9 cellular contexts compared by ENCODE assay signal in the genomic region with DNA sequence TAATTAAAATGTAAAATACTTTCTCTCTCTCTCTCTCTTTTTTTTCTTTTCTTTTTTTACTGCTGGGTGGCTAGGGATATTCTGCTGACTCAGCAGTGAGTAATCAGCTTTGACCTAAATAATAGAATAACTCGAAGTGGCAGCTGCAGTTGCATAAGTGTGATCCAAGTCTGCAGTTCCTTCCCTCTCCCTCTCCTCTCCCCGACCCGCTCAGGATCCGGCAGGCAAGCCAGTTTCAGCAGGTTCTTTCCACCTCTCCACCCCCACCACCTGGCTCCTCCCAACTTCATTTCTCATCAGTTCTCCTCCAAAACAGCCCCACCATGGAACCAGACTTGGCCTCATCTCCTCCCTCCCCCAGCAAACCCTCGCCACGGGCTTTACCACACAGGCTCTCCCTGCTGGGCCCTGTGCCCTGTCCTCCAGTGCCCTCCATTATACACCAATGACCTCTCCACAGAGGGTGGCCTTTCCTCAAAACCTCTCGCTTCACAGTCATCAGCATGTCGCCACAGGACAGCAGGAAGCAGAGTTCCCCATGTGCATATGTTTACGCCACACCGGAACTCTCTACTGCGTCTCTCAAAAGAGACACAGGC. TPM values are rescaled to one million over a fixed set of nuclear protein-coding genes. Genes with fewer than 3 reads are reported as not detected.
DNase-seq lines count a peak whose midpoint lies in the region; ATAC-seq and TF ChIP-seq lines count a peak whose summit lies in the region.
"Had no signal": no experiment of that assay in that cellular context is flagged by ENCODE, and none has a peak within 500 bp of the region (broad histone marks: within the 10 kb centered on the region; RNA-seq: fewer than 3 reads in every experiment).

No MANE protein-coding gene starts in this region.

- H3K4me1 ChIP-seq in adipocyte (ENCODE audit: control insufficient read depth, insufficient read depth, low read length): peaks cover 39% of the 10 kb centered on the region

- intact Hi-C loops in left ventricle myocardium superior (cut with micrococcal nuclease): no loop called here

- ATAC-seq in left ventricle myocardium superior (peak; percentile 73), GM21576 (IDR thresholded peaks at IDR 0.05; ENCODE audit: unreplicated experiment) (no peak), GM21515 (IDR thresholded peaks at IDR 0.05; ENCODE audit: unreplicated experiment) (no peak), GM18505 (IDR thresholded peaks at IDR 0.05; ENCODE audit: unreplicated experiment) (no peak)

- H3K4me3 Mint-ChIP-seq in activated T-cell treated with anti-CD3 and anti-CD28 coated beads, Interleukin-2, amount 50 U/mL, for 24 hours: no peak overlapping the region
- H3K4me3 Mint-ChIP-seq: memory B cell had no signal

- H3K27me3 ChIP-seq in HL-60 (ENCODE audit: insufficient read depth, poor library complexity, severe bottlenecking): no peaks in the 10 kb centered on the region
- no peaks in the 10 kb centered on the region for H3K27me3 ChIP-seq in adipocyte (replicated peaks; ENCODE audit: control insufficient read depth, insufficient read depth, low read length)

- H3K36me3 ChIP-seq in adipocyte (ENCODE audit: control insufficient read depth, insufficient read depth, low read length, severe bottlenecking): no peaks in the 10 kb centered on the region

- H3K9ac ChIP-seq in adipocyte (ENCODE audit: low read length): peak overlapping the region; percentile 87

- H3K27ac Mint-ChIP-seq in activated T-cell treated with anti-CD3 and anti-CD28 coated beads, Interleukin-2, amount 50 U/mL, for 24 hours: no peak overlapping the region
- H3K27ac Mint-ChIP-seq: memory B cell had no signal

- H3K9me3 Mint-ChIP-seq in activated T-cell treated with anti-CD3 and anti-CD28 coated beads, Interleukin-2, amount 50 U/mL, for 24 hours: no peaks in the 10 kb centered on the region
- H3K9me3 Mint-ChIP-seq: memory B cell had no signal

- H3K4me3 ChIP-seq in HL-60 (replicated peaks; ENCODE audit: insufficient read depth, low read length): no peak overlapping the region
- H3K4me3 ChIP-seq in adipocyte (ENCODE audit: low read length): peak overlapping the region; percentile 61

- no peaks in the 10 kb centered on the region for H3K27me3 Mint-ChIP-seq in activated T-cell treated with anti-CD3 and anti-CD28 coated beads, Interleukin-2, amount 50 U/mL, for 24 hours

- no peak for TF ChIP-seq POLR2A in GM18505 (IDR thresholded peaks at IDR 0.05; ENCODE audit: borderline replicate concordance, extremely low read depth, insufficient read depth, insufficient read length)

- DNase-seq in HL-60 (ENCODE audit: low read depth in 1 of 2, low spot score in 1 of 2): peak; percentile 77 to 94
- peak; percentile 87 for DNase-seq in adipocyte (ENCODE audit: low read depth)
- DNase-seq in left ventricle myocardium superior: peak; percentile 37
- DNase-seq in putamen (ENCODE audit: low spot score): peak; percentile 78
- DNase-seq in activated T-cell treated with anti-CD3 and anti-CD28 coated beads, Interleukin-2, amount 50 U/mL, for 24 hours: no peak

- no peaks in the 10 kb centered on the region for H3K36me3 Mint-ChIP-seq in activated T-cell treated with anti-CD3 and anti-CD28 coated beads, Interleukin-2, amount 50 U/mL, for 24 hours (ENCODE audit: low read depth)
- H3K36me3 Mint-ChIP-seq: memory B cell had no signal

- H3K4me1 Mint-ChIP-seq in activated T-cell treated with anti-CD3 and anti-CD28 coated beads, Interleukin-2, amount 50 U/mL, for 24 hours (ENCODE audit: low read depth): peaks cover 19% of the 10 kb centered on the region
- H3K4me1 Mint-ChIP-seq: memory B cell had no signal

- TF ChIP-seq CTCF in HL-60 (IDR thresholded peaks at IDR 0.05; ENCODE audit: insufficient read depth, low read length): no peak

- peak overlapping the region; percentile 91 for H3K27ac ChIP-seq in HL-60 (replicated peaks)

- no peaks in the 10 kb centered on the region for H3K9me3 ChIP-seq in adipocyte (ENCODE audit: control insufficient read depth, low read length)

RNA-seq across cellular contexts. Expression of a gene that starts 22.4 kb away (rescaled TPM):
- 6.4 TPM for total RNA-seq in left ventricle myocardium superior

RNA-seq across cellular contexts. Expression of a gene that starts 42.0 kb away (rescaled TPM):
- not detected for total RNA-seq in left ventricle myocardium superior

RNA-seq across cellular contexts. Expression of a gene that starts 56.2 kb away (rescaled TPM):
- not detected for total RNA-seq in left ventricle myocardium superior
